Comparison of ENCODE assay signal across 2 cellular contexts in genomic region chr3:27590437-27591320, GRCh38.
TF ChIP-seq lines count a peak whose summit lies in the region.

No MANE protein-coding gene starts in this region.

TF ChIP-seq in K562, 482 proteins besides CTCF, POLR2A, EP300 and RAD21 (continued from another document and continues in another):
- TF ChIP-seq ZBTB12 (CRISPR knock-in tag; IDR thresholded peaks at IDR 0.05) (no peak), ETV5 (CRISPR knock-in tag; IDR thresholded peaks at IDR 0.05; ENCODE audit: low read depth) (no peak), CEBPB (tag; IDR thresholded peaks at IDR 0.05) (0 out of 2 replicates have a peak, but pooled peaks have one; percentile 33), ZNF318 (IDR thresholded peaks at IDR 0.05; ENCODE audit: borderline replicate concordance in 1 of 2, low read depth in 1 of 2) (no peak), GTF2E2 (tag; IDR thresholded peaks at IDR 0.05) (no peak), RREB1 (CRISPR knock-in tag; IDR thresholded peaks at IDR 0.05) (no peak)

TF ChIP-seq in HepG2, 621 proteins besides CTCF, POLR2A, EP300 and RAD21 (continued from another document):
- peak; percentile 17; the same call in 1 of the 2 replicates for TF ChIP-seq ETV5 (CRISPR knock-in tag; IDR thresholded peaks at IDR 0.05; ENCODE audit: borderline replicate concordance)
